Comparison of ENCODE assay signal across 21 cellular contexts in the genomic region with DNA sequence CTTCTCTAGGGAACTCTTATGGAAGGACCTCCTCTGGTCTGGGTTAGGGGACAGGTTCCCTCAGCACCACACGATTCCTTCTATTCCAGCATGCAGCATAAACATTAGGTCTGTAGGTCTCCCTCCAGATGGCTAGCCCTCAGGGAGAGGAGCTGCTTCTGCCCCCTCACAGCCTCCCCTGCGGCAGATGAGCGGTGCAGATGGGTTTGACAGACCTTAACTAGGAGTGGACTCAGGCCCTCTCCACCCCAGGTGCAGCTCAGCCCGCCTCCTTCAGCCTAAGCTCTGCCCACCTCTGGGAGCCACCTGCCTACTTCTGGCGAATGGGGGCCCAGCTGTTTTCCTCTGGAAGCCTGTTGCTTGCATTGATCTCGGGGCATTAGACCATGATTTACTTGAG.
"Had no signal": no experiment of that assay in that cellular context is flagged by ENCODE, and none has a peak within 500 bp of the region (broad histone marks: within the 10 kb centered on the region; RNA-seq: fewer than 3 reads in every experiment).

No MANE protein-coding gene starts in this region.

- DNase-seq: effector memory CD8-positive, alpha-beta T cell; head of caudate nucleus; kidney glomerular epithelial cell; mammary epithelial cell; naive thymus-derived CD4-positive, alpha-beta T cell; nephron progenitor cell; psoas muscle; retina; stimulated activated CD4-positive, alpha-beta T cell treated with anti-CD3 and anti-CD28 coated beads, Interleukin-15, amount 100 ng/mL, for 24 hours; stimulated activated CD4-positive, alpha-beta T cell treated with anti-CD3 and anti-CD28 coated beads, Interleukin-1b, Interleukin-23, amount 100 ng/mL, for 48 hours; stimulated activated CD4-positive, alpha-beta T cell treated with anti-CD3 and anti-CD28 coated beads, Interleukin-4, amount 100 ng/mL, for 24 hours; tibial artery; upper lobe of left lung; uterus had no signal

- H3K4me3 Mint-ChIP-seq: dendritic cell treated with granulocyte-macrophage colony-stimulating factor and Interleukin-4, amounts not matched to agents 40 ng/mL and 50 ng/mL, for 4 days; effector memory CD8-positive, alpha-beta T cell; naive thymus-derived CD4-positive, alpha-beta T cell; nephron progenitor cell; stimulated activated memory B cell treated with anti-CD40 and anti-IgM and Interleukin-4, amounts not matched to agents 10 μg/mL and 1 μg/mL and 100 μg/mL, for 72 hours; stimulated activated naive CD8-positive, alpha-beta T cell treated with anti-CD3 and anti-CD28 coated beads, Interleukin-15, Interleukin-2, amounts not matched to agents 100 ng/mL and 50 ng/mL, for 24 hours had no signal

- H3K36me3 ChIP-seq: right lobe of liver, tibial artery, upper lobe of left lung, uterus had no signal

- H3K27ac Mint-ChIP-seq: dendritic cell treated with granulocyte-macrophage colony-stimulating factor and Interleukin-4, amounts not matched to agents 40 ng/mL and 50 ng/mL, for 4 days; effector memory CD8-positive, alpha-beta T cell; nephron progenitor cell; stimulated activated memory B cell treated with anti-CD40 and anti-IgM and Interleukin-4, amounts not matched to agents 10 μg/mL and 1 μg/mL and 100 μg/mL, for 72 hours; stimulated activated naive CD8-positive, alpha-beta T cell treated with anti-CD3 and anti-CD28 coated beads, Interleukin-15, Interleukin-2, amounts not matched to agents 100 ng/mL and 50 ng/mL, for 24 hours had no signal

- ATAC-seq: effector memory CD8-positive, alpha-beta T cell; foreskin keratinocyte; left lobe of liver; naive thymus-derived CD4-positive, alpha-beta T cell; psoas muscle; right lobe of liver; stimulated activated memory B cell treated with anti-CD40 and anti-IgM and Interleukin-4, amounts not matched to agents 10 μg/mL and 1 μg/mL and 100 μg/mL, for 72 hours had no signal

- H3K4me1 ChIP-seq: psoas muscle, right lobe of liver, tibial artery, upper lobe of left lung, uterus had no signal

- H3K36me3 Mint-ChIP-seq: stimulated activated memory B cell treated with anti-CD40 and anti-IgM and Interleukin-4, amounts not matched to agents 10 μg/mL and 1 μg/mL and 100 μg/mL, for 72 hours had no signal

- H3K27me3 ChIP-seq: right lobe of liver, upper lobe of left lung, uterus had no signal

- H3K4me3 ChIP-seq: hepatocyte, psoas muscle, right lobe of liver, tibial artery, upper lobe of left lung, uterus had no signal

- H3K9me3 Mint-ChIP-seq: dendritic cell treated with granulocyte-macrophage colony-stimulating factor and Interleukin-4, amounts not matched to agents 40 ng/mL and 50 ng/mL, for 4 days; effector memory CD8-positive, alpha-beta T cell; nephron progenitor cell; stimulated activated naive CD8-positive, alpha-beta T cell treated with anti-CD3 and anti-CD28 coated beads, Interleukin-15, Interleukin-2, amounts not matched to agents 100 ng/mL and 50 ng/mL, for 24 hours had no signal

- H3K4me1 Mint-ChIP-seq: stimulated activated memory B cell treated with anti-CD40 and anti-IgM and Interleukin-4, amounts not matched to agents 10 μg/mL and 1 μg/mL and 100 μg/mL, for 72 hours had no signal

- H3K9me3 ChIP-seq: psoas muscle, right lobe of liver, tibial artery, upper lobe of left lung, uterus had no signal

- H3K27ac ChIP-seq: foreskin keratinocyte, hepatocyte, psoas muscle, right lobe of liver, tibial artery, upper lobe of left lung, uterus had no signal
